ENCODE assay signal across 1 cellular context in the genomic region with DNA sequence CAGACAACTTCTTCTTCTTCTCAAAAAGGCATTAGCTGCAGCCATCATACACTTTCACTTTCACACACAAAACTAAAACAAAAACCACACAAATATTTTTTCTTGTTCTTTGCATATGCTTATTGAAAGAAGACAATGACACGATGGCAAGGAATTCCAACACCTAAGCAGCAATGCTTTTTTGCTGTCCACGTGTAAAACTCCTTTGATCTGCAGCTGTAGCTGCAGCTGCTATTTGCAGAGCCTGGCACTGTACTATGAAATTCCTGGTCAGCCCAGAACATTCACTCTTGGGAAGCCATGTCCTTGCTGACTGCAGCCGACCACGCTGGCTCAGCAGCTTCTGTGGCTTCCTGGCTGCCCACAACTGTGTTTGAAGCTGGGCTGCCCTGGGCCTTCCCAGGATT.
TF ChIP-seq lines count a peak whose summit lies in the region.

No MANE protein-coding gene starts in this region.

TF ChIP-seq in WTC11, 78 proteins besides CTCF, POLR2A, EP300 and RAD21 (continued from another document):
- TF ChIP-seq, protein P1, sequence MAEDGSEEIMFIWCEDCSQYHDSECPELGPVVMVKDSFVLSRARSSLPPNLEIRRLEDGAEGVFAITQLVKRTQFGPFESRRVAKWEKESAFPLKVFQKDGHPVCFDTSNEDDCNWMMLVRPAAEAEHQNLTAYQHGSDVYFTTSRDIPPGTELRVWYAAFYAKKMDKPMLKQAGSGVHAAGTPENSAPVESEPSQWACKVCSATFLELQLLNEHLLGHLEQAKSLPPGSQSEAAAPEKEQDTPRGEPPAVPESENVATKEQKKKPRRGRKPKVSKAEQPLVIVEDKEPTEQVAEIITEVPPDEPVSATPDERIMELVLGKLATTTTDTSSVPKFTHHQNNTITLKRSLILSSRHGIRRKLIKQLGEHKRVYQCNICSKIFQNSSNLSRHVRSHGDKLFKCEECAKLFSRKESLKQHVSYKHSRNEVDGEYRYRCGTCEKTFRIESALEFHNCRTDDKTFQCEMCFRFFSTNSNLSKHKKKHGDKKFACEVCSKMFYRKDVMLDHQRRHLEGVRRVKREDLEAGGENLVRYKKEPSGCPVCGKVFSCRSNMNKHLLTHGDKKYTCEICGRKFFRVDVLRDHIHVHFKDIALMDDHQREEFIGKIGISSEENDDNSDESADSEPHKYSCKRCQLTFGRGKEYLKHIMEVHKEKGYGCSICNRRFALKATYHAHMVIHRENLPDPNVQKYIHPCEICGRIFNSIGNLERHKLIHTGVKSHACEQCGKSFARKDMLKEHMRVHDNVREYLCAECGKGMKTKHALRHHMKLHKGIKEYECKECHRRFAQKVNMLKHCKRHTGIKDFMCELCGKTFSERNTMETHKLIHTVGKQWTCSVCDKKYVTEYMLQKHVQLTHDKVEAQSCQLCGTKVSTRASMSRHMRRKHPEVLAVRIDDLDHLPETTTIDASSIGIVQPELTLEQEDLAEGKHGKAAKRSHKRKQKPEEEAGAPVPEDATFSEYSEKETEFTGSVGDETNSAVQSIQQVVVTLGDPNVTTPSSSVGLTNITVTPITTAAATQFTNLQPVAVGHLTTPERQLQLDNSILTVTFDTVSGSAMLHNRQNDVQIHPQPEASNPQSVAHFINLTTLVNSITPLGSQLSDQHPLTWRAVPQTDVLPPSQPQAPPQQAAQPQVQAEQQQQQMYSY (CRISPR knock-in tag; IDR thresholded peaks at IDR 0.05) = no peak
- TF ChIP-seq FOXJ3 (CRISPR knock-in tag; IDR thresholded peaks at IDR 0.05; ENCODE audit: borderline replicate concordance) (no peak), ESRRA (CRISPR knock-in tag; IDR thresholded peaks at IDR 0.05; ENCODE audit: borderline replicate concordance) (no peak), IRF2 (CRISPR knock-in tag; IDR thresholded peaks at IDR 0.05; ENCODE audit: borderline replicate concordance, low read depth) (no peak), ZNF138 (CRISPR knock-in tag; conservative IDR thresholded peaks at IDR 0.05) (no peak)
- TF ChIP-seq, protein P2, sequence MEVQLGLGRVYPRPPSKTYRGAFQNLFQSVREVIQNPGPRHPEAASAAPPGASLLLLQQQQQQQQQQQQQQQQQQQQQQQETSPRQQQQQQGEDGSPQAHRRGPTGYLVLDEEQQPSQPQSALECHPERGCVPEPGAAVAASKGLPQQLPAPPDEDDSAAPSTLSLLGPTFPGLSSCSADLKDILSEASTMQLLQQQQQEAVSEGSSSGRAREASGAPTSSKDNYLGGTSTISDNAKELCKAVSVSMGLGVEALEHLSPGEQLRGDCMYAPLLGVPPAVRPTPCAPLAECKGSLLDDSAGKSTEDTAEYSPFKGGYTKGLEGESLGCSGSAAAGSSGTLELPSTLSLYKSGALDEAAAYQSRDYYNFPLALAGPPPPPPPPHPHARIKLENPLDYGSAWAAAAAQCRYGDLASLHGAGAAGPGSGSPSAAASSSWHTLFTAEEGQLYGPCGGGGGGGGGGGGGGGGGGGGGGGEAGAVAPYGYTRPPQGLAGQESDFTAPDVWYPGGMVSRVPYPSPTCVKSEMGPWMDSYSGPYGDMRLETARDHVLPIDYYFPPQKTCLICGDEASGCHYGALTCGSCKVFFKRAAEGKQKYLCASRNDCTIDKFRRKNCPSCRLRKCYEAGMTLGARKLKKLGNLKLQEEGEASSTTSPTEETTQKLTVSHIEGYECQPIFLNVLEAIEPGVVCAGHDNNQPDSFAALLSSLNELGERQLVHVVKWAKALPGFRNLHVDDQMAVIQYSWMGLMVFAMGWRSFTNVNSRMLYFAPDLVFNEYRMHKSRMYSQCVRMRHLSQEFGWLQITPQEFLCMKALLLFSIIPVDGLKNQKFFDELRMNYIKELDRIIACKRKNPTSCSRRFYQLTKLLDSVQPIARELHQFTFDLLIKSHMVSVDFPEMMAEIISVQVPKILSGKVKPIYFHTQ (CRISPR knock-in tag; IDR thresholded peaks at IDR 0.05) = no peak
